ENCODE assay signal across 21 cellular contexts in the genomic region with DNA sequence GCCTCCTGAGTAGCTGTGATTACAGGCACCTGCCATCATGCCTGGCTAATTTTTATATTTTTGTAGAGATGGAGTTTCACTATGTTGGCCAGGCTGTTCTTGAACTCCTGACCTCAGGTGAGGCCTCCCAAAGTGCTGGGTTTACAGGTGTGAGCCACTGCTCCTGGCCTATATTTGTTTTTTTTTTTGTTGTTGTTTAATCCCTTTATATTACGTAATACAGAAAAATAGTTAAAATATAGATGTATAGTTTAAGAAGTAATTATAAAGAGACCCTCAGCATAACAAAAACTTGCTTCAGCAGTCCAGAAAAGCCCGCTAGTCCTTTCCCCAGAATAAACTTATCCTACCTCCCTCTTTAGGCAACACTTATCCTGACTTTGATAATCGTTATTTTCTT. TPM values are rescaled to one million over a fixed set of nuclear protein-coding genes. Genes with fewer than 3 reads are reported as not detected.
DNase-seq lines count a peak whose midpoint lies in the region; ATAC-seq and TF ChIP-seq lines count a peak whose summit lies in the region.
"Had no signal": no experiment of that assay in that cellular context is flagged by ENCODE, and none has a peak within 500 bp of the region (broad histone marks: within the 10 kb centered on the region; RNA-seq: fewer than 3 reads in every experiment).

No MANE protein-coding gene starts in this region.

- intact Hi-C loops in activated CD8-positive, alpha-beta T cell treated with anti-CD3 and anti-CD28 coated beads for 36 hours (cut with micrococcal nuclease) = no loop called here
- intact Hi-C loops in dendritic cell treated with granulocyte-macrophage colony-stimulating factor and Interleukin-4, amounts not matched to agents 40 ng/mL and 50 ng/mL, for 4 days (cut with micrococcal nuclease) = loop anchor here (10.0 kb wide), 1 partner anchor 246 kb away; no protein-coding TSS in a partner anchor

- no peak overlapping the region for H3K27ac Mint-ChIP-seq in activated CD8-positive, alpha-beta T cell treated with anti-CD3 and anti-CD28 coated beads for 36 hours
- H3K27ac Mint-ChIP-seq in activated CD8-positive, alpha-beta T cell treated with anti-CD3 and anti-CD28 coated beads, Interleukin-2, amount 10 ng/mL, durations not matched to agents 7 days and 5 days = no peak overlapping the region
- H3K27ac Mint-ChIP-seq in IgD-negative memory B cell (no peak overlapping the region), neural crest cell (ENCODE audit: unreplicated experiment) (no peak overlapping the region)
- peak overlapping the region; percentile 45 for H3K27ac Mint-ChIP-seq in dendritic cell treated with granulocyte-macrophage colony-stimulating factor and Interleukin-4, amounts not matched to agents 40 ng/mL and 50 ng/mL, for 4 days
- H3K27ac Mint-ChIP-seq: B cell, CD14-positive monocyte, H9, HFFc6 had no signal

- POLR2A ChIA-PET in activated CD8-positive, alpha-beta T cell treated with anti-CD3 and anti-CD28 coated beads for 36 hours (lab: Charles Lee) = no interaction called here
- POLR2A ChIA-PET in activated CD8-positive, alpha-beta T cell treated with anti-CD3 and anti-CD28 coated beads, Interleukin-2, amount 10 ng/mL, durations not matched to agents 7 days and 5 days (lab: Charles Lee) = no interaction called here

- peaks cover 59% of the 10 kb centered on the region for H3K36me3 Mint-ChIP-seq in activated CD8-positive, alpha-beta T cell treated with anti-CD3 and anti-CD28 coated beads for 36 hours (ENCODE audit: low read depth)
- peaks cover 69% of the 10 kb centered on the region for H3K36me3 Mint-ChIP-seq in activated CD8-positive, alpha-beta T cell treated with anti-CD3 and anti-CD28 coated beads, Interleukin-2, amount 10 ng/mL, durations not matched to agents 7 days and 5 days (ENCODE audit: low read depth)
- peaks cover 23% of the 10 kb centered on the region for H3K36me3 Mint-ChIP-seq in IgD-negative memory B cell
- H3K36me3 Mint-ChIP-seq in dendritic cell treated with granulocyte-macrophage colony-stimulating factor and Interleukin-4, amounts not matched to agents 40 ng/mL and 50 ng/mL, for 4 days (ENCODE audit: low read depth) = peaks cover 69% of the 10 kb centered on the region
- H3K36me3 Mint-ChIP-seq in neural crest cell (ENCODE audit: low read depth) = peaks cover 44% of the 10 kb centered on the region

- peaks cover 25% of the 10 kb centered on the region for H3K4me1 Mint-ChIP-seq in activated CD8-positive, alpha-beta T cell treated with anti-CD3 and anti-CD28 coated beads for 36 hours (ENCODE audit: low read depth)
- H3K4me1 Mint-ChIP-seq in activated CD8-positive, alpha-beta T cell treated with anti-CD3 and anti-CD28 coated beads, Interleukin-2, amount 10 ng/mL, durations not matched to agents 7 days and 5 days (ENCODE audit: low read depth) = peaks cover 24% of the 10 kb centered on the region
- peaks cover 14 to 20% (median 16%) of the 10 kb centered on the region in 3 donors for H3K4me1 Mint-ChIP-seq in IgD-negative memory B cell
- H3K4me1 Mint-ChIP-seq in dendritic cell treated with granulocyte-macrophage colony-stimulating factor and Interleukin-4, amounts not matched to agents 40 ng/mL and 50 ng/mL, for 4 days (ENCODE audit: low read depth) = peaks cover 19% of the 10 kb centered on the region
- peaks cover 27% of the 10 kb centered on the region for H3K4me1 Mint-ChIP-seq in neural crest cell

- peak overlapping the region; percentile 95 for H3K4me3 Mint-ChIP-seq in activated CD8-positive, alpha-beta T cell treated with anti-CD3 and anti-CD28 coated beads for 36 hours
- H3K4me3 Mint-ChIP-seq in activated CD8-positive, alpha-beta T cell treated with anti-CD3 and anti-CD28 coated beads, Interleukin-2, amount 10 ng/mL, durations not matched to agents 7 days and 5 days = no peak overlapping the region
- H3K4me3 Mint-ChIP-seq in IgD-negative memory B cell (peak overlapping the region in 3 of 4 donors; percentile 43 to 64 (median 53)), neural crest cell (peak overlapping the region; percentile 98)
- no peak overlapping the region for H3K4me3 Mint-ChIP-seq in dendritic cell treated with granulocyte-macrophage colony-stimulating factor and Interleukin-4, amounts not matched to agents 40 ng/mL and 50 ng/mL, for 4 days
- H3K4me3 Mint-ChIP-seq: CD14-positive monocyte had no signal

- no peak for TF ChIP-seq CTCF in activated CD8-positive, alpha-beta T cell treated with anti-CD3 and anti-CD28 coated beads for 36 hours (IDR thresholded peaks at IDR 0.05)
- no peak for TF ChIP-seq CTCF in neural crest cell (conservative IDR thresholded peaks at IDR 0.05)

- ATAC-seq in activated CD8-positive, alpha-beta T cell treated with anti-CD3 and anti-CD28 coated beads for 36 hours = no peak
- no peak for ATAC-seq in activated CD8-positive, alpha-beta T cell treated with anti-CD3 and anti-CD28 coated beads, Interleukin-2, amount 10 ng/mL, durations not matched to agents 7 days and 5 days
- ATAC-seq in GM21619 (IDR thresholded peaks at IDR 0.05; ENCODE audit: unreplicated experiment) = no peak

- CTCF ChIA-PET in activated CD8-positive, alpha-beta T cell treated with anti-CD3 and anti-CD28 coated beads for 36 hours (lab: Charles Lee) = no interaction called here
- CTCF ChIA-PET in activated CD8-positive, alpha-beta T cell treated with anti-CD3 and anti-CD28 coated beads, Interleukin-2, amount 10 ng/mL, durations not matched to agents 7 days and 5 days (lab: Charles Lee) = no interaction called here

- peaks cover 10% of the 10 kb centered on the region for H3K9me3 Mint-ChIP-seq in activated CD8-positive, alpha-beta T cell treated with anti-CD3 and anti-CD28 coated beads for 36 hours
- peaks cover 26% of the 10 kb centered on the region for H3K9me3 Mint-ChIP-seq in activated CD8-positive, alpha-beta T cell treated with anti-CD3 and anti-CD28 coated beads, Interleukin-2, amount 10 ng/mL, durations not matched to agents 7 days and 5 days (ENCODE audit: insufficient read depth)
- peaks cover 0 to 14% (median 10%) of the 10 kb centered on the region in 3 donors for H3K9me3 Mint-ChIP-seq in IgD-negative memory B cell
- peaks cover 42% of the 10 kb centered on the region for H3K9me3 Mint-ChIP-seq in dendritic cell treated with granulocyte-macrophage colony-stimulating factor and Interleukin-4, amounts not matched to agents 40 ng/mL and 50 ng/mL, for 4 days
- peaks cover 6% of the 10 kb centered on the region for H3K9me3 Mint-ChIP-seq in neural crest cell

- no peak for DNase-seq in activated CD8-positive, alpha-beta T cell treated with anti-CD3 and anti-CD28 coated beads for 36 hours
- no peak for DNase-seq in activated CD8-positive, alpha-beta T cell treated with anti-CD3 and anti-CD28 coated beads, Interleukin-2, amount 10 ng/mL, durations not matched to agents 7 days and 5 days
- DNase-seq in neural crest cell (ENCODE audit: low read depth, low spot score) = no peak
- no peak for DNase-seq in HK-2 (ENCODE audit: unreplicated experiment)
- DNase-seq in AG08395 (ENCODE audit: low spot score) = no peak
- DNase-seq: DMS79, GM23248, H9, HFFc6, NCI-H1105, NCI-H146, NCI-H2029 treated with DMSO at 0.1 percent for 48 hours, NCI-H345, NCI-H524, Peyer's patch, SJCRH30 had no signal

- no peaks in the 10 kb centered on the region for H3K27me3 Mint-ChIP-seq in activated CD8-positive, alpha-beta T cell treated with anti-CD3 and anti-CD28 coated beads for 36 hours
- H3K27me3 Mint-ChIP-seq in activated CD8-positive, alpha-beta T cell treated with anti-CD3 and anti-CD28 coated beads, Interleukin-2, amount 10 ng/mL, durations not matched to agents 7 days and 5 days (ENCODE audit: low read depth) = no peaks in the 10 kb centered on the region
- no peaks in the 10 kb centered on the region for H3K27me3 Mint-ChIP-seq in IgD-negative memory B cell
- H3K27me3 Mint-ChIP-seq in dendritic cell treated with granulocyte-macrophage colony-stimulating factor and Interleukin-4, amounts not matched to agents 40 ng/mL and 50 ng/mL, for 4 days = no peaks in the 10 kb centered on the region
- no peaks in the 10 kb centered on the region for H3K27me3 Mint-ChIP-seq in neural crest cell (ENCODE audit: low read depth)
- H3K27me3 Mint-ChIP-seq: B cell had no signal

RNA-seq across cellular contexts. Expression of gene ZNF383, which starts 2.4 kb away (rescaled TPM):
- total RNA-seq in activated CD8-positive, alpha-beta T cell treated with anti-CD3 and anti-CD28 coated beads for 36 hours = 1 to 10 TPM; 8.4 to 9.1 TPM
- 10 to 100 TPM; 10.5 to 11.2 TPM for total RNA-seq in activated CD8-positive, alpha-beta T cell treated with anti-CD3 and anti-CD28 coated beads, Interleukin-2, amount 10 ng/mL, durations not matched to agents 7 days and 5 days
- 9.6 TPM for polyA plus RNA-seq in IgD-negative memory B cell
- total RNA-seq in neural crest cell = 9.0 and 9.8 TPM in 2 replicates

RNA-seq across cellular contexts. Expression of gene ZNF585B, which starts 10.0 kb away (rescaled TPM):
- 10 to 100 TPM in 1 of 2 experiments, 1 to 10 TPM in 1; 9.5 to 10.3 TPM for total RNA-seq in activated CD8-positive, alpha-beta T cell treated with anti-CD3 and anti-CD28 coated beads for 36 hours
- total RNA-seq in activated CD8-positive, alpha-beta T cell treated with anti-CD3 and anti-CD28 coated beads, Interleukin-2, amount 10 ng/mL, durations not matched to agents 7 days and 5 days = 10 to 100 TPM; 10.0 to 12.0 TPM
- 5.8 TPM for polyA plus RNA-seq in IgD-negative memory B cell
- 6.6 and 8.1 TPM in 2 replicates for total RNA-seq in neural crest cell

RNA-seq across cellular contexts. Expression of gene ZNF585A, which starts 47.9 kb away (rescaled TPM):
- total RNA-seq in activated CD8-positive, alpha-beta T cell treated with anti-CD3 and anti-CD28 coated beads for 36 hours = 1 to 10 TPM; 7.0 to 9.5 TPM
- total RNA-seq in activated CD8-positive, alpha-beta T cell treated with anti-CD3 and anti-CD28 coated beads, Interleukin-2, amount 10 ng/mL, durations not matched to agents 7 days and 5 days = 1 to 10 TPM; 7.9 TPM
- 46.1 TPM for polyA plus RNA-seq in IgD-negative memory B cell
- 10.2 and 12.8 TPM in 2 replicates for total RNA-seq in neural crest cell

Comparison
In these comparisons a context has a peak if more than half of its experiments do, and no peak if none do; other contexts are left out.
1. H3K4me3 Mint-ChIP-seq: peak in activated CD8-positive, alpha-beta T cell treated with anti-CD3 and anti-CD28 coated beads for 36 hours (single experiment), IgD-negative memory B cell (3 of 4) and neural crest cell (single experiment); none in activated CD8-positive, alpha-beta T cell treated with anti-CD3 and anti-CD28 coated beads, Interleukin-2, amount 10 ng/mL, durations not matched to agents 7 days and 5 days (single experiment) and dendritic cell treated with granulocyte-macrophage colony-stimulating factor and Interleukin-4, amounts not matched to agents 40 ng/mL and 50 ng/mL, for 4 days (single experiment).